ENCODE assay signal across 19 cellular contexts in the genomic region with DNA sequence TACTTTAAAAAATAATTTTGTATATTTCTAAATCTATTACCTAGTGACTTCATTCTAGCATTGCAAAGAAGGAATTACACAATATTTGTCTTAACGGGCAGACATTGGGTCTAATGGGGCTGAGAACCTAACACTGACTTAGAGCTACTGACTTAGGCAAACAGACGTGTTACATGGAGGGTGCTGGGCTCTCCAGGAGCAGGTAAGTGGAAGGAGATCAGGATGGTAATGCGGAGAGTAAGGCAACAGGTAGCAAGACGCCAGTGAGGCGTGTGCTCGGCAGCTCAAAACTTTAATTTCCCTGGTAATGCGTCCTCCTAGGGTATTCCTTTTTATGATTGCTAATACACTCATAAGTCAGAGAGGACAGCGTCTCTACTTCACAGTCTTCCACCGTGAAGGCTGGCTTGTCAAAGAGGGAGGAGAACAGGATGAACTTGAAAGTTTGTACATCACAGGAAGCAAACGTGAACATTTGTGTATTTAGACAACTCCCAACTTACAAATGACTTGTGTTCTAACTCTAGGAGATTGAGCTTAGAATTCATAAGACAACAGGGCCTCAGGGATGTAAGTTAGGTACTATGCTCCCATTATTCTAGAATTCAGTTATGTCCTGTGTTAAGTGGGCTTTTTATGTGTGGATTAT. TPM values are rescaled to one million over a fixed set of nuclear protein-coding genes. Genes with fewer than 3 reads are reported as not detected.
DNase-seq lines count a peak whose midpoint lies in the region; ATAC-seq, FAIRE-seq and TF ChIP-seq lines count a peak whose summit lies in the region.
"Had no signal": no experiment of that assay in that cellular context is flagged by ENCODE, and none has a peak within 500 bp of the region (broad histone marks: within the 10 kb centered on the region; RNA-seq: fewer than 3 reads in every experiment).

No MANE protein-coding gene starts in this region.

- FAIRE-seq in HTR-8/SVneo (lab: Jason Lieb, UNC), result peak; percentile 66
- FAIRE-seq: A204.1, G401.6, GM12891, H54, HepG2 had no signal

- DNase-seq in HTR-8/SVneo (ENCODE audit: insufficient read length, low spot score) (no peak), PC-3 (no peak), left lung (no peak), upper lobe of right lung (no peak), ureter (ENCODE audit: low spot score) (no peak), NCI-H2029 (lab: John Stamatoyannopoulos, UW) (no peak), retina (no peak)
- DNase-seq: BE2C; CD4-positive, alpha-beta memory T cell; EL; GM23248 had no signal

- no peaks in the 10 kb centered on the region for H4K20me1 ChIP-seq in PC-3 (ENCODE audit: low read length)

- no TSS peak for BruUV-seq in PC-3 (replicated peaks; lab: Mats Ljungman, UMichigan)

- CTCF ChIA-PET in PC-3 (lab: Charles Lee), result no interaction called here

- no peaks in the 10 kb centered on the region for H3K9me2 ChIP-seq in PC-3 (replicated peaks; ENCODE audit: low read length)

- H3K36me3 ChIP-seq in PC-3 (ENCODE audit: low read depth, low read length) (no peaks in the 10 kb centered on the region), left lung (no peaks in the 10 kb centered on the region), upper lobe of right lung (no peaks in the 10 kb centered on the region)
- H3K36me3 ChIP-seq: BE2C had no signal

- peak overlapping the region; percentile 50 for H2AFZ ChIP-seq in PC-3 (ENCODE audit: low read length)
- H2AFZ ChIP-seq: GM23248 had no signal

- H3K9me3 ChIP-seq in PC-3 (ENCODE audit: low read length) (no peaks in the 10 kb centered on the region), left lung (no peaks in the 10 kb centered on the region), upper lobe of right lung (no peaks in the 10 kb centered on the region)
- H3K9me3 ChIP-seq: BE2C had no signal

- H3K4me1 ChIP-seq in PC-3 (ENCODE audit: insufficient read depth, low read length), result no peaks in the 10 kb centered on the region
- H3K4me1 ChIP-seq in left lung, result no peaks in the 10 kb centered on the region
- H3K4me1 ChIP-seq in upper lobe of right lung, result no peaks in the 10 kb centered on the region
- H3K4me1 ChIP-seq: BE2C had no signal

- TF ChIP-seq CTCF in PC-3 (conservative IDR thresholded peaks at IDR 0.05; ENCODE audit: low read depth, low read length), result no peak
- TF ChIP-seq CTCF in left lung (IDR thresholded peaks at IDR 0.05), result no peak
- no peak for TF ChIP-seq CTCF in upper lobe of right lung (IDR thresholded peaks at IDR 0.05)

- H3K27ac ChIP-seq in PC-3 (ENCODE audit: low read length) (no peak overlapping the region), left lung (no peak overlapping the region), upper lobe of right lung (no peak overlapping the region)
- H3K27ac ChIP-seq: C4-2B, GM23248 had no signal

- intact Hi-C loops in PC-3 (cut with micrococcal nuclease) (no loop called here), left lung (cut with DNase I) (no loop called here), upper lobe of right lung (cut with DNase I) (no loop called here)

- H3K4me2 ChIP-seq in PC-3 (ENCODE audit: low read length), result no peak overlapping the region

- no peak for ATAC-seq in PC-3
- ATAC-seq in left lung, result peak; percentile 84
- ATAC-seq in upper lobe of right lung, result peak; percentile 77
- ATAC-seq: HCT116, HepG2 had no signal

- H3F3A ChIP-seq in PC-3 (ENCODE audit: low read length, unreplicated experiment), result no peaks in the 10 kb centered on the region

- POLR2A ChIA-PET in PC-3 (lab: Charles Lee; ENCODE audit: unreplicated experiment), result no interaction called here

- H3K27me3 ChIP-seq in PC-3 (ENCODE audit: low read length) (no peaks in the 10 kb centered on the region), left lung (peaks cover 13 to 54% of the 10 kb centered on the region in 2 donors), upper lobe of right lung (peaks cover 26% of the 10 kb centered on the region)

- no peaks in the 10 kb centered on the region for H3K79me2 ChIP-seq in PC-3 (ENCODE audit: low read length)

- no peak overlapping the region for H3K4me3 ChIP-seq in PC-3 (ENCODE audit: low read length)
- no peak overlapping the region for H3K4me3 ChIP-seq in left lung
- H3K4me3 ChIP-seq in upper lobe of right lung, result no peak overlapping the region
- H3K4me3 ChIP-seq: GM23248 had no signal

- no peak overlapping the region for H3K9ac ChIP-seq in PC-3 (ENCODE audit: low read length)
- H3K9ac ChIP-seq: GM23248 had no signal

RNA-seq across cellular contexts. Expression of a gene that starts 4.6 kb away (rescaled TPM):
- total RNA-seq in PC-3 (2014; rRNA removed) (not detected in 2 replicates), left lung (not detected), upper lobe of right lung (not detected), ureter (not detected)
- total RNA-seq: CD4-positive, alpha-beta memory T cell; GM23248; HepG2; HT1080 had no signal

RNA-seq across cellular contexts. Expression of a gene that starts 12.8 kb away (rescaled TPM):
- not detected in 2 replicates for total RNA-seq in PC-3 (2014; rRNA removed)
- total RNA-seq in left lung, result under 1 TPM; 0.44 to 0.55 TPM
- 0.55 TPM for total RNA-seq in upper lobe of right lung
- total RNA-seq in ureter, result 2.0 TPM
- total RNA-seq: CD4-positive, alpha-beta memory T cell; GM23248; HepG2; HT1080 had no signal

RNA-seq across cellular contexts. Expression of a gene that starts 23.1 kb away (rescaled TPM):
- total RNA-seq in PC-3 (2014; rRNA removed) (not detected in 2 replicates), left lung (not detected), upper lobe of right lung (not detected), ureter (not detected)
- total RNA-seq: CD4-positive, alpha-beta memory T cell; GM23248; HepG2; HT1080 had no signal

RNA-seq across cellular contexts. Expression of a gene that starts 27.3 kb away (rescaled TPM):
- 18.3 and 24.8 TPM in 2 replicates for total RNA-seq in PC-3 (2014; rRNA removed)
- 10 to 100 TPM; 42.0 to 43.2 TPM for total RNA-seq in left lung
- 36.8 TPM for total RNA-seq in upper lobe of right lung
- 70.1 TPM for total RNA-seq in ureter

RNA-seq across cellular contexts. Expression of a gene that starts 40.0 kb away (rescaled TPM):
- total RNA-seq in PC-3 (2014; rRNA removed) (not detected in 2 replicates), left lung (not detected), upper lobe of right lung (not detected), ureter (not detected)
- total RNA-seq: CD4-positive, alpha-beta memory T cell; GM23248; HepG2; HT1080 had no signal
